In genomic region chr14:64248689-64249088, GRCh38 we compare ENCODE assay signal across 21 cellular contexts. TPM values are rescaled to one million over a fixed set of nuclear protein-coding genes. Genes with fewer than 3 reads are reported as not detected.
A peak's percentile ranks its signal among the peaks of the same experiment; 100 is the strongest.
DNase-seq lines count a peak whose midpoint lies in the region; ATAC-seq, FAIRE-seq and TF ChIP-seq lines count a peak whose summit lies in the region.
"Had no signal": no experiment of that assay in that cellular context is flagged by ENCODE, and none has a peak within 500 bp of the region (broad histone marks: within the 10 kb centered on the region; RNA-seq: fewer than 3 reads in every experiment).

No MANE protein-coding gene starts in this region.

- H4K8ac ChIP-seq in mesenchymal stem cell (ENCODE audit: low read length) = no peak overlapping the region

- no peak overlapping the region for H3K27ac ChIP-seq in heart left ventricle
- H3K27ac ChIP-seq in right atrium auricular region = no peak overlapping the region
- H3K27ac ChIP-seq in K562 (ENCODE audit: extremely low read depth, low read depth, low read length) = no peak overlapping the region
- peak overlapping the region in 2 of 4 donors; percentile 5 to 48 for H3K27ac ChIP-seq in pancreas
- peak overlapping the region; percentile 39 to 44 for H3K27ac ChIP-seq in uterus
- H3K27ac ChIP-seq in mesenchymal stem cell (ENCODE audit: low read length, poor library complexity, severe bottlenecking) = no peak overlapping the region
- H3K27ac ChIP-seq in CD4-positive, alpha-beta memory T cell (ENCODE audit: low read depth, low read length) = no peak overlapping the region
- H3K27ac ChIP-seq: BLaER1 treated with 17β-estradiol and CSF1 and Interleukin-3, amounts not matched to agents 10 nM and 100 nM had no signal

- H3K4me3 ChIP-seq in heart left ventricle (no peak overlapping the region), right atrium auricular region (no peak overlapping the region), K562 (no peak overlapping the region), pancreas (no peak overlapping the region), uterus (no peak overlapping the region), mesenchymal stem cell (ENCODE audit: insufficient read depth in 1 of 2, low read depth in 1 of 2, low read length in 2 of 2) (no peak overlapping the region)
- H3K4me3 ChIP-seq in CD4-positive, alpha-beta memory T cell (ENCODE audit: low read length in 2 of 2) = no peak overlapping the region
- H3K4me3 ChIP-seq: BLaER1 treated with 17β-estradiol and CSF1 and Interleukin-3, amounts not matched to agents 10 nM and 100 nM; GM23338 had no signal

- H4K20me1 ChIP-seq in K562 (replicated peaks; ENCODE audit: control insufficient read depth, insufficient read depth, low read length) = no peaks in the 10 kb centered on the region
- H4K20me1 ChIP-seq: BLaER1 treated with 17β-estradiol and CSF1 and Interleukin-3, amounts not matched to agents 10 nM and 100 nM had no signal

- no peaks in the 10 kb centered on the region for H3K9me1 ChIP-seq in K562 (ENCODE audit: control insufficient read depth, insufficient read depth, low read length)

- H3K4me1 ChIP-seq in heart left ventricle (peaks cover 0 to 8% (median 0%) of the 10 kb centered on the region in 12 donors), right atrium auricular region (no peaks in the 10 kb centered on the region), K562 (replicated peaks in 1 of 2; ENCODE audit: control insufficient read depth in 2 of 2, insufficient read depth in 2 of 2, low read length in 2 of 2) (no peaks in the 10 kb centered on the region), pancreas (peaks cover 0 to 27% (median 7%) of the 10 kb centered on the region in 3 donors), uterus (no peaks in the 10 kb centered on the region), mesenchymal stem cell (ENCODE audit: control insufficient read depth, insufficient read depth, low read depth, low read length) (no peaks in the 10 kb centered on the region)
- no peaks in the 10 kb centered on the region for H3K4me1 ChIP-seq in CD4-positive, alpha-beta memory T cell (ENCODE audit: insufficient read depth, low read length)
- H3K4me1 ChIP-seq: BLaER1 treated with 17β-estradiol and CSF1 and Interleukin-3, amounts not matched to agents 10 nM and 100 nM had no signal

- peaks cover 0 to 1% (median 0%) of the 10 kb centered on the region in 4 donors for H3K4me1 Mint-ChIP-seq in CD4-positive, alpha-beta memory T cell
- H3K4me1 Mint-ChIP-seq: B cell; CD8-positive, alpha-beta memory T cell had no signal

- TF ChIP-seq POLR2A in heart left ventricle (IDR thresholded peaks at IDR 0.05) = no peak
- no peak for TF ChIP-seq POLR2A in K562 (conservative IDR thresholded peaks at IDR 0.05)
- no peak for TF ChIP-seq POLR2A in uterus (IDR thresholded peaks at IDR 0.05)

- no peaks in the 10 kb centered on the region for H3K79me1 ChIP-seq in mesenchymal stem cell (replicated peaks; ENCODE audit: low read length, poor library complexity, severe bottlenecking)

- FAIRE-seq in K562 (lab: Jason Lieb, UNC) (no peak), pancreas (lab: Jason Lieb, UNC) (no peak)
- FAIRE-seq: G401.6, GM12891, GM19239, H54 had no signal

- no peak for TF ChIP-seq RAD21 in K562 (CRISPR knock-in tag; conservative IDR thresholded peaks at IDR 0.05 in 1 of 2, IDR thresholded peaks at IDR 0.05 in 1 of 2)

- no peak overlapping the region for H3K14ac ChIP-seq in mesenchymal stem cell (ENCODE audit: low read length in 2 of 2)

- peaks cover 6 to 11% of the 10 kb centered on the region in 2 donors for H3K27me3 Mint-ChIP-seq in CD4-positive, alpha-beta memory T cell
- H3K27me3 Mint-ChIP-seq: B cell, IgD-negative memory B cell had no signal

- H3K18ac ChIP-seq in mesenchymal stem cell (ENCODE audit: low read depth in 1 of 2, low read length in 2 of 2) = no peak overlapping the region

- H3K23ac ChIP-seq in mesenchymal stem cell (ENCODE audit: low read length in 2 of 2) = no peak overlapping the region

- H2BK12ac ChIP-seq in mesenchymal stem cell (ENCODE audit: low read length in 2 of 2) = no peak overlapping the region

- no peak overlapping the region for H3K4ac ChIP-seq in mesenchymal stem cell (ENCODE audit: low read depth in 1 of 2, low read length in 2 of 2)

- TF ChIP-seq CTCF in heart left ventricle (IDR thresholded peaks at IDR 0.05) (no peak), right atrium auricular region (IDR thresholded peaks at IDR 0.05) (no peak), K562 (IDR thresholded peaks at IDR 0.05 in 2 of 3, conservative IDR thresholded peaks at IDR 0.05 in 1 of 3; ENCODE audit: insufficient read depth in 2 of 3, low read depth in 1 of 3, low read length in 3 of 3) (no peak), pancreas (IDR thresholded peaks at IDR 0.05) (no peak), uterus (IDR thresholded peaks at IDR 0.05) (no peak)

- no peak overlapping the region for H4K91ac ChIP-seq in mesenchymal stem cell (ENCODE audit: low read length)

- no peaks in the 10 kb centered on the region for H3K79me2 ChIP-seq in K562 (ENCODE audit: control insufficient read depth, insufficient read depth, low read length)

- H3K9ac ChIP-seq in K562 (ENCODE audit: insufficient read depth in 1 of 2, low read depth in 2 of 2, low read length in 2 of 2) (no peak overlapping the region), mesenchymal stem cell (ENCODE audit: low read length) (no peak overlapping the region)
- H3K9ac ChIP-seq: BLaER1 treated with 17β-estradiol and CSF1 and Interleukin-3, amounts not matched to agents 10 nM and 100 nM had no signal

- H3K36me3 Mint-ChIP-seq in CD4-positive, alpha-beta memory T cell = no peaks in the 10 kb centered on the region

- no peaks in the 10 kb centered on the region for H3K27me3 ChIP-seq in heart left ventricle
- no peaks in the 10 kb centered on the region for H3K27me3 ChIP-seq in right atrium auricular region
- no peaks in the 10 kb centered on the region for H3K27me3 ChIP-seq in K562 (ENCODE audit: control insufficient read depth in 2 of 2, insufficient read depth in 2 of 2, low read length in 2 of 2)
- H3K27me3 ChIP-seq in pancreas = no peaks in the 10 kb centered on the region
- no peaks in the 10 kb centered on the region for H3K27me3 ChIP-seq in uterus
- peaks cover 0 to 2% of the 10 kb centered on the region in 2 experiments for H3K27me3 ChIP-seq in mesenchymal stem cell (ENCODE audit: control insufficient read depth in 1 of 2, insufficient read depth in 1 of 2, low read length in 2 of 2)
- no peaks in the 10 kb centered on the region for H3K27me3 ChIP-seq in CD4-positive, alpha-beta memory T cell (ENCODE audit: insufficient read depth, low read length)
- H3K27me3 ChIP-seq: BLaER1 treated with 17β-estradiol and CSF1 and Interleukin-3, amounts not matched to agents 10 nM and 100 nM had no signal

- intact Hi-C loops in heart left ventricle (cut with DNase I) (no loop called here), K562 (cut with micrococcal nuclease) (no loop called here), pancreas (cut with DNase I) (no loop called here), uterus (cut with DNase I; ENCODE audit: low total_unique reads) (no loop called here)
- intact Hi-C loops in CD4-positive, alpha-beta memory T cell (cut with micrococcal nuclease) = no loop called here

- TF ChIP-seq EP300 in K562 (IDR thresholded peaks at IDR 0.05; ENCODE audit: low read length) = no peak

- H2BK5ac ChIP-seq in mesenchymal stem cell (ENCODE audit: low read depth, low read length, poor library complexity, severe bottlenecking) = no peak overlapping the region

- no peak overlapping the region for H2AK5ac ChIP-seq in mesenchymal stem cell (ENCODE audit: low read length, severe bottlenecking)

- CTCF ChIA-PET in K562 (lab: Yijun Ruan, JAX; ENCODE audit: low intra/inter-chr PET ratio) = no interaction called here
- CTCF ChIA-PET in CD4-positive, alpha-beta memory T cell (lab: Charles Lee; ENCODE audit: partially characterized antibody) = no interaction called here

- POLR2A ChIA-PET in K562 (lab: Yijun Ruan, JAX) = no interaction called here
- POLR2A ChIA-PET in CD4-positive, alpha-beta memory T cell (lab: Charles Lee; ENCODE audit: partially characterized antibody) = no interaction called here

- 55 to 74% (median 64%) methylated on average over 4 of the region's 4 CpGs for WGBS in heart left ventricle, 4 donors
- WGBS in K562 (ENCODE audit: insufficient coverage, low coverage, missing lambda C conversion rate) = 51% methylated on average over 3 of the region's 4 CpGs
- 68 to 69% methylated on average over 4 of the region's 4 CpGs for WGBS in pancreas, 2 donors
- WGBS in mesenchymal stem cell = 94% methylated on average over 3 of the region's 4 CpGs

- in situ Hi-C loops in K562 (cut with MboI) = no loop called here

- ATAC-seq in heart left ventricle (peak; percentile 39 to 77 (median 58)), K562 (no peak), pancreas (peak in 3 of 4 donors; percentile 26 to 57 (median 31)), GM19467 (IDR thresholded peaks at IDR 0.05; ENCODE audit: unreplicated experiment) (no peak)
- ATAC-seq: GM23338 had no signal

- no peaks in the 10 kb centered on the region for H3K9me3 ChIP-seq in heart left ventricle
- no peaks in the 10 kb centered on the region for H3K9me3 ChIP-seq in right atrium auricular region
- no peaks in the 10 kb centered on the region for H3K9me3 ChIP-seq in K562 (replicated peaks; ENCODE audit: control insufficient read depth, insufficient read depth, low read depth, low read length)
- H3K9me3 ChIP-seq in pancreas = no peaks in the 10 kb centered on the region
- H3K9me3 ChIP-seq in uterus = no peaks in the 10 kb centered on the region
- no peaks in the 10 kb centered on the region for H3K9me3 ChIP-seq in mesenchymal stem cell (ENCODE audit: control insufficient read depth, low read length)
- H3K9me3 ChIP-seq in CD4-positive, alpha-beta memory T cell (ENCODE audit: control insufficient read depth in 1 of 2, low read length in 2 of 2) = no peaks in the 10 kb centered on the region
- H3K9me3 ChIP-seq: BLaER1 treated with 17β-estradiol and CSF1 and Interleukin-3, amounts not matched to agents 10 nM and 100 nM had no signal

- DNase-seq in heart left ventricle (no peak), right atrium auricular region (ENCODE audit: low spot score) (no peak), K562 (ENCODE audit: extremely low read depth in 1 of 4, low spot score in 3 of 4) (no peak), pancreas (no peak), uterus (no peak), mesenchymal stem cell (no peak)
- DNase-seq in CD4-positive, alpha-beta memory T cell = no peak
- DNase-seq: 8988T; CD8-positive, alpha-beta memory T cell; COR-L47; DMS 273 treated with DMSO at 0.1 percent for 48 hours; HCEC 1CT had no signal

- no peak overlapping the region for H2BK15ac ChIP-seq in mesenchymal stem cell (ENCODE audit: low read depth, poor library complexity, severe bottlenecking)

- H2AFZ ChIP-seq in K562 (ENCODE audit: low read depth, low read length) (no peak overlapping the region), mesenchymal stem cell (ENCODE audit: low read depth, low read length) (no peak overlapping the region)
- H2AFZ ChIP-seq: GM23338 had no signal

- H3K36me3 ChIP-seq in heart left ventricle (no peaks in the 10 kb centered on the region), right atrium auricular region (no peaks in the 10 kb centered on the region), K562 (ENCODE audit: control insufficient read depth, insufficient read depth, low read length) (no peaks in the 10 kb centered on the region), pancreas (no peaks in the 10 kb centered on the region), uterus (no peaks in the 10 kb centered on the region), mesenchymal stem cell (ENCODE audit: control insufficient read depth in 1 of 2, insufficient read depth in 2 of 2, low read depth in 1 of 2, low read length in 2 of 2) (no peaks in the 10 kb centered on the region)
- no peaks in the 10 kb centered on the region for H3K36me3 ChIP-seq in CD4-positive, alpha-beta memory T cell (ENCODE audit: insufficient read depth, low read length)
- H3K36me3 ChIP-seq: BLaER1 treated with 17β-estradiol and CSF1 and Interleukin-3, amounts not matched to agents 10 nM and 100 nM had no signal

- H3K4me2 ChIP-seq in K562 (ENCODE audit: insufficient read depth, low read length) (no peak overlapping the region), mesenchymal stem cell (ENCODE audit: low read length, poor library complexity, severe bottlenecking) (no peak overlapping the region)
- H3K4me2 ChIP-seq: BLaER1 treated with 17β-estradiol and CSF1 and Interleukin-3, amounts not matched to agents 10 nM and 100 nM; GM23338 had no signal

- no TSS peak for BruUV-seq in K562 (replicated peaks; lab: Mats Ljungman, UMichigan)

- no peak overlapping the region for H3K4me3 Mint-ChIP-seq in CD4-positive, alpha-beta memory T cell
- H3K4me3 Mint-ChIP-seq: B cell; CD8-positive, alpha-beta memory T cell; GM23338; IgD-negative memory B cell had no signal

- H3K9me3 Mint-ChIP-seq in CD4-positive, alpha-beta memory T cell = no peaks in the 10 kb centered on the region
- H3K9me3 Mint-ChIP-seq: CD8-positive, alpha-beta memory T cell; GM23338; IgD-negative memory B cell had no signal

- H3K27ac Mint-ChIP-seq in CD4-positive, alpha-beta memory T cell = no peak overlapping the region
- H3K27ac Mint-ChIP-seq: B cell; CD8-positive, alpha-beta memory T cell; GM23338 had no signal

- no peak overlapping the region for H2BK120ac ChIP-seq in mesenchymal stem cell (ENCODE audit: low read depth, low read length)

RNA-seq across cellular contexts. Expression of gene ESR2, which starts 45.5 kb away (rescaled TPM):
- total RNA-seq in heart left ventricle (1 to 10 TPM in 3 of 9 donors, under 1 TPM in 6; 0.16 to 1.7 (median 0.67) TPM), right atrium auricular region (under 1 TPM; 0.20 to 0.30 TPM), K562 (2014; rRNA removed) (2.0 and 2.1 TPM in 2 replicates), K562 (2014; rRNA removed; fragmentation: Illumina TruSeq; extraction: Trizol) (2.6 and 2.7 TPM in 2 replicates), K562 (2015; rRNA removed; fragmentation: Illumina TruSeq; extraction: Trizol) (2.0 and 2.1 TPM in 2 replicates), K562 (2021) (3.0 and 3.6 TPM in 2 replicates), pancreas (under 1 TPM; 0.08 to 0.78 (median 0.22) TPM), uterus (1 to 10 TPM in 3 of 4 donors, under 1 TPM in 1; 0.41 to 8.2 (median 3.9) TPM)
- polyA plus RNA-seq in heart left ventricle (under 1 TPM; 0.15 to 0.40 TPM), K562 (2011; rRNA removed) (0.16 and 0.36 TPM in 2 replicates), K562 (2014; fragmentation: Illumina TruSeq; extraction: Trizol) (1.9 and 2.0 TPM in 2 replicates), K562 (2014; fragmentation: Nextera tagmentation; extraction: Ambion mirVana) (under 1 TPM; 0.07 to 0.15 TPM), K562 (2014; rRNA removed) (2.8 and 3.8 TPM in 2 replicates), pancreas (under 1 TPM; 0.09 to 0.19 TPM)
- 3.5 and 6.1 TPM in 2 replicates for total RNA-seq in K562 (2011; cell fraction: chromatin; rRNA removed; ENCODE audit: low replicate concordance)
- total RNA-seq in K562 (2011; cell fraction: nucleolus; rRNA removed) = 2.0 and 2.6 TPM in 2 replicates
- 3.3 and 3.4 TPM in 2 replicates for total RNA-seq in K562 (2011; cell fraction: nucleoplasm; rRNA removed)
- 0.19 and 0.28 TPM in 2 replicates for polyA plus RNA-seq in K562 (2011; cell fraction: cytosol; rRNA removed)
- polyA plus RNA-seq in K562 (2011; cell fraction: nucleus; rRNA removed) = 0.22 and 0.68 TPM in 2 replicates
- polyA plus RNA-seq in K562 (2012) = 2.2 and 4.9 TPM in 2 replicates
- polyA minus RNA-seq in K562 (2011; rRNA and poly(A)+ RNA removed) = 0.51 and 0.70 TPM in 2 replicates
- polyA minus RNA-seq in K562 (2011; cell fraction: cytosol; rRNA and poly(A)+ RNA removed) = 1.3 TPM in 1 of 2 replicates, not detected in the other
- polyA minus RNA-seq in K562 (2011; cell fraction: nucleus; rRNA and poly(A)+ RNA removed) = 0.40 and 0.56 TPM in 2 replicates
- polyA plus RNA-seq in mesenchymal stem cell (2013, experiment 1 of 2) = 0.10 TPM
- polyA plus RNA-seq in mesenchymal stem cell (2013, experiment 2 of 2) = 0.22 TPM
- total RNA-seq in CD4-positive, alpha-beta memory T cell = not detected
- under 1 TPM; 0.12 to 0.59 TPM for polyA plus RNA-seq in CD4-positive, alpha-beta memory T cell

Comparison
In these comparisons a context has a peak if more than half of its experiments do, and no peak if none do; other contexts are left out.
1. ATAC-seq: peak in heart left ventricle (4 of 4) and pancreas (3 of 4); none in K562 (single experiment) and GM19467 (single experiment).
2. H3K27ac ChIP-seq: peak in uterus (2 of 2); none in heart left ventricle (0 of 12), right atrium auricular region (0 of 2), K562 (single experiment), mesenchymal stem cell (single experiment) and CD4-positive, alpha-beta memory T cell (single experiment).